8 cellular contexts compared by ENCODE assay signal in the genomic region with DNA sequence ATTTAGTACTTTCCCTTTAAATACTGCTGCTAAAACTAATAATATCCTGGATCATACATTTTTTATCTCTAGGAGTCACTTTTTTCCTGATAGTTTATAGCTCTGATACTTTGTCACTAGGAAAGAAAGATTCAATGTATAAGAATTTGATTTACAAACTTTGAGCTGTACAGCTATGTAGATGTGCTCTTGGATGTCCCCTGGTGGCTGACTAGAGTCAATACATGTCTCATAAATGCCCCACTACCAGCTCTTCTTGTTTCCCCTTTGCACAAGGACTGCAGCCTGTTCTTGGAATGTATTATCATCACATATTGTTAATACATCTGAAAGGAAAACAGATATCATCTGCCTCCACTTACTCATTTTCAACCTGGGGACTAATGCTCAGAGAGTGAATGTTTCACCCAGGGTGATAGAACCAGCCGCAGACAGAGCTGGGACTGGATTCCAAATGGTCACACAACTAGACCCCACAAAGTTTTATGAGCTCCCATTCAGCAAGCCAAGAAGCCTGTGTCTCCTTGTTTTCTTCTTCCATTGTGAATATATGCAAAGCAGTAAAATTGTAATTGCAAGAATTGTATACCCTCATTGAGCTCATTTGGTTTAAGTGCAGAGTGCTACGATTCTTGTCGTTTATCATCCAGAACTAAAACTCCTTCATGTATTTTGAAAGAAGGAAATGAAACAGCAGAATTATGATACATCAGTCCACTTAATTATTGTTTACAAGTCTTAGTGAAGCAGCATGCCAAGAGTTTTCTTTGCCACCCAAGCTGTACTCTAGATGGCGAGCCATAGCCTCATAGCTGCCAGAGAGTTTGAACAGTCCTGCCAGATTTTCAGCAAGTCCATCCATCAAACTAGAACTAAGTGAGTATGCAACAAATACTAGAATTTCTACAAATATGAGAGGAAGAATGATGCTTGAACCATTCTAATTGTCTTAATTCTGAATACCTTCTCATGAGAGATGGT.
DNase-seq lines count a peak whose midpoint lies in the region; ATAC-seq and TF ChIP-seq lines count a peak whose summit lies in the region.

No MANE protein-coding gene starts in this region.

- H4K20me1 ChIP-seq in MM.1S (ENCODE audit: insufficient read depth, low read length) = no peaks in the 10 kb centered on the region

- H3K4me3 Mint-ChIP-seq in stimulated activated memory B cell treated with anti-CD40 and anti-IgM and Interleukin-4, amounts not matched to agents 10 μg/mL and 1 μg/mL and 100 μg/mL, for 72 hours = no peak overlapping the region

- peak; percentile 88 for ATAC-seq in GM18499 (IDR thresholded peaks at IDR 0.05; ENCODE audit: insufficient read depth, unreplicated experiment)
- ATAC-seq in HG02642 (IDR thresholded peaks at IDR 0.05; ENCODE audit: poor library complexity, unreplicated experiment) = peak; percentile 93
- no peak for ATAC-seq in stimulated activated memory B cell treated with anti-CD40 and anti-IgM and Interleukin-4, amounts not matched to agents 10 μg/mL and 1 μg/mL and 100 μg/mL, for 72 hours

- H3K4me1 Mint-ChIP-seq in stimulated activated memory B cell treated with anti-CD40 and anti-IgM and Interleukin-4, amounts not matched to agents 10 μg/mL and 1 μg/mL and 100 μg/mL, for 72 hours = no peaks in the 10 kb centered on the region

- peaks cover 4% of the 10 kb centered on the region; the same call in 1 of the 2 replicates for H3K4me1 ChIP-seq in MM.1S (ENCODE audit: low read length)

- no peaks in the 10 kb centered on the region for H3K79me2 ChIP-seq in MM.1S (ENCODE audit: low read length)

- peaks cover 7% of the 10 kb centered on the region for H3K9me3 Mint-ChIP-seq in stimulated activated memory B cell treated with anti-CD40 and anti-IgM and Interleukin-4, amounts not matched to agents 10 μg/mL and 1 μg/mL and 100 μg/mL, for 72 hours

- no peaks in the 10 kb centered on the region for H3K36me3 ChIP-seq in MM.1S (replicated peaks; ENCODE audit: insufficient read depth, low read length)

- H3F3A ChIP-seq in MM.1S (ENCODE audit: insufficient read depth, low read length) = 0 out of 2 replicates have a peak, but pooled peaks cover 1% of the 10 kb centered on the region

- H3K27me3 ChIP-seq in MM.1S (replicated peaks; ENCODE audit: insufficient read depth, low read length) = no peaks in the 10 kb centered on the region

- H3K27ac ChIP-seq in MM.1S (ENCODE audit: low read length) (no peak overlapping the region), VCaP (no peak overlapping the region)

- no peak overlapping the region for H3K4me3 ChIP-seq in MM.1S (ENCODE audit: low read length)

- no peaks in the 10 kb centered on the region for H3K9me3 ChIP-seq in MM.1S (replicated peaks; ENCODE audit: insufficient read depth, low read length)

- no peak overlapping the region for H3K27ac Mint-ChIP-seq in stimulated activated memory B cell treated with anti-CD40 and anti-IgM and Interleukin-4, amounts not matched to agents 10 μg/mL and 1 μg/mL and 100 μg/mL, for 72 hours

- DNase-seq in AG08396 (ENCODE audit: low spot score) (peak; percentile 51), MM.1S (peak; percentile 21), fibroblast of gingiva (ENCODE audit: low read depth) (peak; percentile 9), non-pigmented ciliary epithelial cell (ENCODE audit: low read depth) (peak; percentile 23)

- H3K9ac ChIP-seq in MM.1S (ENCODE audit: low read length) = no peak overlapping the region

- H3K36me3 Mint-ChIP-seq in stimulated activated memory B cell treated with anti-CD40 and anti-IgM and Interleukin-4, amounts not matched to agents 10 μg/mL and 1 μg/mL and 100 μg/mL, for 72 hours = no peaks in the 10 kb centered on the region

- no peak overlapping the region for H3K4me2 ChIP-seq in MM.1S (ENCODE audit: low read depth, low read length)

- H3K27me3 Mint-ChIP-seq in stimulated activated memory B cell treated with anti-CD40 and anti-IgM and Interleukin-4, amounts not matched to agents 10 μg/mL and 1 μg/mL and 100 μg/mL, for 72 hours = peaks cover 4% of the 10 kb centered on the region

- no peaks in the 10 kb centered on the region for H3K9me2 ChIP-seq in MM.1S (replicated peaks; ENCODE audit: insufficient read depth, low read length)

- TF ChIP-seq CTCF in MM.1S (IDR thresholded peaks at IDR 0.05; ENCODE audit: low read length) (peak; percentile 64), VCaP (conservative IDR thresholded peaks at IDR 0.05) (peak; percentile 85)

- no peak overlapping the region for H2AFZ ChIP-seq in MM.1S (ENCODE audit: low read length)
